8 cellular contexts compared by ENCODE assay signal in genomic region chr13:20901668-20902437, GRCh38. TPM values are rescaled to one million over a fixed set of nuclear protein-coding genes. Genes with fewer than 3 reads are reported as not detected.
DNase-seq lines count a peak whose midpoint lies in the region; ATAC-seq, FAIRE-seq and TF ChIP-seq lines count a peak whose summit lies in the region.

No MANE protein-coding gene starts in this region.

- H3K9me3 ChIP-seq in A549 (no peaks in the 10 kb centered on the region), fibroblast of lung (ENCODE audit: control insufficient read depth, insufficient read depth, low read depth, low read length) (no peaks in the 10 kb centered on the region), neural cell (ENCODE audit: low read length) (no peaks in the 10 kb centered on the region), uterus (no peaks in the 10 kb centered on the region)

- TF ChIP-seq CTCF in A549 (IDR thresholded peaks at IDR 0.05) (no peak), GM13977 (IDR thresholded peaks at IDR 0.05; ENCODE audit: extremely low read depth, insufficient read depth, missing control alignments) (no peak), fibroblast of lung (conservative IDR thresholded peaks at IDR 0.05 in 1 of 2, IDR thresholded peaks at IDR 0.05 in 1 of 2; ENCODE audit: low read depth in 1 of 2, low read length in 2 of 2) (no peak), neural cell (IDR thresholded peaks at IDR 0.05; ENCODE audit: poor library complexity, severe bottlenecking) (no peak), uterus (IDR thresholded peaks at IDR 0.05) (no peak)

- no peaks in the 10 kb centered on the region for H3K9me2 ChIP-seq in neural cell (ENCODE audit: insufficient read depth, low read length)

- CTCF ChIA-PET in A549 (lab: Yijun Ruan, JAX) = interaction anchor here (0.6 to 1.3 kb wide), 4 partner anchors 23 to 127 kb away, joined by 3 to 4 read pairs (median 3); no protein-coding TSS in a partner anchor
- CTCF ChIA-PET in activated CD4-positive, alpha-beta memory T cell treated with anti-CD3 and anti-CD28 coated beads for 36 hours (lab: Charles Lee) = interaction anchor here (0.9 to 2.5 kb wide), 3 partner anchors 17 to 73 kb away, joined by 3 to 10 read pairs (median 10); no protein-coding TSS in a partner anchor

- TF ChIP-seq RAD21 in A549 (conservative IDR thresholded peaks at IDR 0.05 in 1 of 2, IDR thresholded peaks at IDR 0.05 in 1 of 2) = no peak
- no peak for TF ChIP-seq RAD21 in neural cell (conservative IDR thresholded peaks at IDR 0.05)

- H2AFZ ChIP-seq in fibroblast of lung (ENCODE audit: low read length) = peak overlapping the region; percentile 83
- peak overlapping the region; percentile 80 for H2AFZ ChIP-seq in neural cell (ENCODE audit: low read depth, low read length)

- H3K9ac ChIP-seq in fibroblast of lung (ENCODE audit: insufficient read depth, low read length) (peak overlapping the region; percentile 96), neural cell (ENCODE audit: low read length) (peak overlapping the region; percentile 86)

- H3K27ac ChIP-seq in A549 (peak overlapping the region; percentile 94 to 97), fibroblast of lung (ENCODE audit: insufficient read depth, low read length) (peak overlapping the region; percentile 95), neural cell (ENCODE audit: low read length) (peak overlapping the region; percentile 77), uterus (peak overlapping the region; percentile 92)

- H3K4me3 ChIP-seq in A549 (peak overlapping the region; percentile 87), fibroblast of lung (replicated peaks in 1 of 4; ENCODE audit: control extremely low read depth in 1 of 4, insufficient read depth in 1 of 4, low read depth in 3 of 4, low read length in 4 of 4) (peak overlapping the region; percentile 94 to 98 (median 97)), neural cell (ENCODE audit: low read length) (peak overlapping the region; percentile 76), uterus (peak overlapping the region; percentile 79 to 99)

- H3K36me3 ChIP-seq in fibroblast of lung (ENCODE audit: control insufficient read depth, insufficient read depth, low read length) (no peaks in the 10 kb centered on the region), neural cell (ENCODE audit: insufficient read depth, low read length) (no peaks in the 10 kb centered on the region), uterus (no peaks in the 10 kb centered on the region)

- H3K27me3 Mint-ChIP-seq in activated CD4-positive, alpha-beta memory T cell treated with anti-CD3 and anti-CD28 coated beads for 36 hours = no peaks in the 10 kb centered on the region

- intact Hi-C loops in activated CD4-positive, alpha-beta memory T cell treated with anti-CD3 and anti-CD28 coated beads for 36 hours (cut with micrococcal nuclease) = loop anchor here (1.0 to 10.0 kb wide), 3 partner anchors 129 to 377 kb away; partner anchors contain the start of genes CRYL1, EEF1AKMT1, MRPL57 and SKA3
- intact Hi-C loops in uterus (cut with DNase I; ENCODE audit: low total_unique reads) = no loop called here

- H3K36me3 Mint-ChIP-seq in activated CD4-positive, alpha-beta memory T cell treated with anti-CD3 and anti-CD28 coated beads for 36 hours = peaks cover 13% of the 10 kb centered on the region

- POLR2A ChIA-PET in A549 (lab: Yijun Ruan, JAX) = interaction anchor here (0.8 to 1.0 kb wide), 2 partner anchors 66 to 71 kb away, joined by 3 read pairs; no protein-coding TSS in a partner anchor
- POLR2A ChIA-PET in activated CD4-positive, alpha-beta memory T cell treated with anti-CD3 and anti-CD28 coated beads for 36 hours (lab: Charles Lee) = interaction anchor here (2.0 to 2.1 kb wide), 3 partner anchors 129 to 397 kb away, joined by 4 to 13 read pairs (median 10); partner anchors contain the start of genes EEF1AKMT1, MRPL57 and SKA3

- no peaks in the 10 kb centered on the region for H4K20me1 ChIP-seq in fibroblast of lung (ENCODE audit: control insufficient read depth, extremely low read depth, insufficient read depth, low read length)
- H4K20me1 ChIP-seq in neural cell (ENCODE audit: insufficient read depth) = no peaks in the 10 kb centered on the region

- H3K4me1 Mint-ChIP-seq in activated CD4-positive, alpha-beta memory T cell treated with anti-CD3 and anti-CD28 coated beads for 36 hours (ENCODE audit: low read depth) = peaks cover 37% of the 10 kb centered on the region

- no peak for TF ChIP-seq POLR2A in A549 (IDR thresholded peaks at IDR 0.05; ENCODE audit: low read length)
- TF ChIP-seq POLR2A in uterus (IDR thresholded peaks at IDR 0.05) = no peak

- TF ChIP-seq EP300 in A549 (IDR thresholded peaks at IDR 0.05) (no peak), neural cell (conservative IDR thresholded peaks at IDR 0.05; ENCODE audit: poor library complexity, severe bottlenecking) (no peak)

- H3K27ac Mint-ChIP-seq in activated CD4-positive, alpha-beta memory T cell treated with anti-CD3 and anti-CD28 coated beads for 36 hours = peak overlapping the region; percentile 80

- WGBS in A549 (ENCODE audit: missing lambda C conversion rate) = 3% methylated on average over 20 of the region's 21 CpGs

- peak overlapping the region; percentile 95 for H3K4me3 Mint-ChIP-seq in activated CD4-positive, alpha-beta memory T cell treated with anti-CD3 and anti-CD28 coated beads for 36 hours

- H3K9me3 Mint-ChIP-seq in activated CD4-positive, alpha-beta memory T cell treated with anti-CD3 and anti-CD28 coated beads for 36 hours = no peaks in the 10 kb centered on the region

- no peak for FAIRE-seq in A549 (lab: Jason Lieb, UNC)

- in situ Hi-C loops in GM13977 (cut with MboI; ENCODE audit: low pct_unique_long_range_greater_than_20kb, low sequenced_read_pairs, unreplicated experiment) = loop anchor here (25.0 kb wide), 1 partner anchor 715 kb away; the partner anchor contains the start of gene GJB2

- H3K79me2 ChIP-seq in fibroblast of lung (ENCODE audit: control insufficient read depth, insufficient read depth, low read length) (peaks cover 47% of the 10 kb centered on the region), neural cell (replicated peaks; ENCODE audit: insufficient read depth, low read length) (peaks cover 49% of the 10 kb centered on the region)

- peaks cover 6% of the 10 kb centered on the region; the same call in 2 of the 3 replicates for H3K4me1 ChIP-seq in A549
- peaks cover 2% of the 10 kb centered on the region for H3K4me1 ChIP-seq in fibroblast of lung (ENCODE audit: control insufficient read depth, extremely low read depth, insufficient read depth, low read length)
- no peaks in the 10 kb centered on the region for H3K4me1 ChIP-seq in uterus

- DNase-seq in A549 (ENCODE audit: low read depth in 1 of 2, low spot score in 1 of 2) = peak; percentile 24 to 42
- peak; percentile 25 for DNase-seq in GM13977 (ENCODE audit: low spot score)
- DNase-seq in NCI-H146 treated with DMSO at 0.1 percent for 48 hours (lab: John Stamatoyannopoulos, UW; ENCODE audit: unreplicated experiment) = peak; percentile 18
- DNase-seq in activated CD4-positive, alpha-beta memory T cell treated with anti-CD3 and anti-CD28 coated beads for 36 hours = peak; percentile 48
- DNase-seq in fibroblast of lung (ENCODE audit: low read depth in 2 of 2) = peak; percentile 30 to 33
- no peak for DNase-seq in uterus

- H3F3A ChIP-seq in neural cell (ENCODE audit: insufficient read depth, low read length, poor library complexity, severe bottlenecking) = no peaks in the 10 kb centered on the region

- H3K4me2 ChIP-seq in A549 = peak overlapping the region; percentile 82
- peak overlapping the region; percentile 99 for H3K4me2 ChIP-seq in fibroblast of lung (ENCODE audit: extremely low read depth, insufficient read depth, low read length)
- H3K4me2 ChIP-seq in neural cell (ENCODE audit: low read length) = peak overlapping the region; percentile 86

- ATAC-seq in A549 (peak; percentile 64 to 81), HG02840 (IDR thresholded peaks at IDR 0.05; ENCODE audit: low FRiP score, unreplicated experiment) (peak; percentile 28)

- H3K27me3 ChIP-seq in fibroblast of lung (ENCODE audit: control insufficient read depth, insufficient read depth, low read length) (no peaks in the 10 kb centered on the region), neural cell (ENCODE audit: insufficient read depth, low read depth, low read length) (no peaks in the 10 kb centered on the region), uterus (no peaks in the 10 kb centered on the region)

TF ChIP-seq in A549, 52 proteins besides CTCF, POLR2A, EP300 and RAD21:
- no peak for TF ChIP-seq MAZ (IDR thresholded peaks at IDR 0.05; ENCODE audit: borderline replicate concordance, low read depth, low read length)
- TF ChIP-seq MAX (IDR thresholded peaks at IDR 0.05) = peak; percentile 93
- peak; percentile 73 for TF ChIP-seq MYC (IDR thresholded peaks at IDR 0.05; ENCODE audit: borderline replicate concordance, low read length)

RNA-seq across cellular contexts. Expression of gene XPO4, which starts 0.7 kb away (rescaled TPM):
- polyA plus RNA-seq in A549 (2011; rRNA removed) (13.8 and 16.6 TPM in 2 replicates), A549 (2017; fragmentation: RNase III; extraction: RNeasy Plus Mini Kit Qiagen cat#74134 plus additional on column Dnase treatment) (7.3 to 8.6 TPM (median 7.7 TPM) in 3 replicates), fibroblast of lung (10.5 and 12.5 TPM in 2 replicates), neural cell (12.8 and 13.0 TPM in 2 replicates)
- polyA plus RNA-seq in A549 (2012; cell fraction: cytosol; rRNA removed) = 2.9 and 3.3 TPM in 2 replicates
- polyA plus RNA-seq in A549 (2012; cell fraction: nucleus; rRNA removed) = 3.0 and 5.0 TPM in 2 replicates
- 12.6 and 13.4 TPM in 2 replicates for polyA minus RNA-seq in A549 (2011; rRNA and poly(A)+ RNA removed)
- total RNA-seq in activated CD4-positive, alpha-beta memory T cell treated with anti-CD3 and anti-CD28 coated beads for 36 hours = 10 to 100 TPM; 24.8 to 25.1 TPM
- total RNA-seq in fibroblast of lung (14.9 and 17.2 TPM in 2 replicates), uterus (10 to 100 TPM in 2 of 4 donors, 1 to 10 TPM in 2; 4.9 to 35.4 (median 13.3) TPM)
- 5.5 and 6.5 TPM in 2 replicates for polyA plus RNA-seq in fibroblast of lung (2012)
- polyA minus RNA-seq in fibroblast of lung (ENCODE audit: low replicate concordance) (2.7 and 3.9 TPM in 2 replicates), neural cell (40.2 and 47.2 TPM in 2 replicates)

Comparison
In these comparisons a context has a peak if more than half of its experiments do, and no peak if none do; other contexts are left out.
1. DNase-seq: peak in A549 (2 of 2), GM13977 (single experiment), NCI-H146 treated with DMSO at 0.1 percent for 48 hours (single experiment), activated CD4-positive, alpha-beta memory T cell treated with anti-CD3 and anti-CD28 coated beads for 36 hours (single experiment) and fibroblast of lung (2 of 2); none in uterus (0 of 2).
2. Peak in every context shown above with its lines, with median percentiles within 50 percentile points of each other: H3K27ac ChIP-seq, H3K4me2 ChIP-seq and H3K4me3 ChIP-seq.